9 cellular contexts compared by ENCODE assay signal in genomic region chr11:269146-269890, GRCh38. TPM values are rescaled to one million over a fixed set of nuclear protein-coding genes. Genes with fewer than 3 reads are reported as not detected.
DNase-seq lines count a peak whose midpoint lies in the region; ATAC-seq and TF ChIP-seq lines count a peak whose summit lies in the region.
"Had no signal": no experiment of that assay in that cellular context is flagged by ENCODE, and none has a peak within 500 bp of the region (broad histone marks: within the 10 kb centered on the region; RNA-seq: fewer than 3 reads in every experiment).

No MANE protein-coding gene starts in this region.

- peaks cover 2% of the 10 kb centered on the region for H3K27me3 Mint-ChIP-seq in activated CD8-positive, alpha-beta T cell treated with anti-CD3 and anti-CD28 coated beads, Interleukin-2, amount 10 ng/mL, durations not matched to agents 7 days and 5 days (ENCODE audit: low read depth)

- H3K4me3 Mint-ChIP-seq in activated CD8-positive, alpha-beta T cell treated with anti-CD3 and anti-CD28 coated beads, Interleukin-2, amount 10 ng/mL, durations not matched to agents 7 days and 5 days, result peak overlapping the region; percentile 75

- H3K27me3 ChIP-seq in GM06990 (replicated peaks; ENCODE audit: control insufficient read depth, insufficient read depth, low read length), result no peaks in the 10 kb centered on the region
- H3K27me3 ChIP-seq in HUES6 (ENCODE audit: control insufficient read depth, insufficient read depth, low read length), result no peaks in the 10 kb centered on the region
- H3K27me3 ChIP-seq in right atrium auricular region, result no peaks in the 10 kb centered on the region

- peaks cover 35% of the 10 kb centered on the region for H3K4me1 Mint-ChIP-seq in activated CD8-positive, alpha-beta T cell treated with anti-CD3 and anti-CD28 coated beads, Interleukin-2, amount 10 ng/mL, durations not matched to agents 7 days and 5 days (ENCODE audit: low read depth)

- H3K9me3 Mint-ChIP-seq in activated CD8-positive, alpha-beta T cell treated with anti-CD3 and anti-CD28 coated beads, Interleukin-2, amount 10 ng/mL, durations not matched to agents 7 days and 5 days (ENCODE audit: insufficient read depth), result no peaks in the 10 kb centered on the region

- H3K27ac ChIP-seq in HUES6 (ENCODE audit: low read depth, low read length), result no peak overlapping the region
- H3K27ac ChIP-seq in right atrium auricular region, result peak overlapping the region; percentile 48 to 53

- POLR2A ChIA-PET in activated CD8-positive, alpha-beta T cell treated with anti-CD3 and anti-CD28 coated beads, Interleukin-2, amount 10 ng/mL, durations not matched to agents 7 days and 5 days (lab: Charles Lee), result interaction anchor here (0.9 to 3.5 kb wide), 10 partner anchors 12 to 147 kb away, joined by 3 to 115 read pairs (median 7); partner anchors contain the start of genes BET1L, IFITM1, NLRP6 and PGGHG

- H3K4me3 ChIP-seq in GM06990 (replicated peaks; ENCODE audit: low read depth, low read length) (peak overlapping the region; percentile 67), HUES6 (ENCODE audit: low read depth, low read length) (peak overlapping the region; percentile 2; the same call in 1 of the 2 replicates), right atrium auricular region (peak overlapping the region in 1 of 2 donors; percentile 10)

- H3K36me3 Mint-ChIP-seq in activated CD8-positive, alpha-beta T cell treated with anti-CD3 and anti-CD28 coated beads, Interleukin-2, amount 10 ng/mL, durations not matched to agents 7 days and 5 days (ENCODE audit: low read depth), result peaks cover 3% of the 10 kb centered on the region

- ATAC-seq in GM21515 (IDR thresholded peaks at IDR 0.05; ENCODE audit: unreplicated experiment), result peak; percentile 65
- ATAC-seq in activated CD8-positive, alpha-beta T cell treated with anti-CD3 and anti-CD28 coated beads, Interleukin-2, amount 10 ng/mL, durations not matched to agents 7 days and 5 days, result peak; percentile 47
- ATAC-seq in stimulated activated naive CD8-positive, alpha-beta T cell treated with anti-CD3 and anti-CD28 coated beads, Interleukin-15, Interleukin-2, amounts not matched to agents 100 U/mL and 50 U/mL, for 24 hours, result peak; percentile 44

- TF ChIP-seq CTCF in GM06990 (IDR thresholded peaks at IDR 0.05; ENCODE audit: insufficient read depth, low read length, poor library complexity, severe bottlenecking) (no peak), right atrium auricular region (IDR thresholded peaks at IDR 0.05) (no peak)

- no peak overlapping the region for H3K9ac ChIP-seq in HUES6 (ENCODE audit: low read length)

- no peaks in the 10 kb centered on the region for H3K36me3 ChIP-seq in GM06990 (ENCODE audit: control insufficient read depth, insufficient read depth, low read length)
- no peaks in the 10 kb centered on the region for H3K36me3 ChIP-seq in HUES6 (ENCODE audit: control insufficient read depth, insufficient read depth, low read length)
- no peaks in the 10 kb centered on the region for H3K36me3 ChIP-seq in right atrium auricular region

- CTCF ChIA-PET in activated CD8-positive, alpha-beta T cell treated with anti-CD3 and anti-CD28 coated beads, Interleukin-2, amount 10 ng/mL, durations not matched to agents 7 days and 5 days (lab: Charles Lee), result interaction anchor here (0.9 to 4.5 kb wide), 7 partner anchors 12 to 48 kb away, joined by 3 to 53 read pairs (median 7); no protein-coding TSS in a partner anchor

- peak overlapping the region; percentile 92 for H3K27ac Mint-ChIP-seq in activated CD8-positive, alpha-beta T cell treated with anti-CD3 and anti-CD28 coated beads, Interleukin-2, amount 10 ng/mL, durations not matched to agents 7 days and 5 days

- H3K9me3 ChIP-seq in HUES6 (ENCODE audit: control insufficient read depth, insufficient read depth, low read depth, low read length) (peaks cover 9% of the 10 kb centered on the region; the same call in 1 of the 2 replicates), right atrium auricular region (peaks cover 0 to 13% of the 10 kb centered on the region in 2 donors)

- H3K4me1 ChIP-seq in HUES6 (ENCODE audit: control insufficient read depth, insufficient read depth, low read length) (peaks cover 11% of the 10 kb centered on the region; the same call in 1 of the 2 replicates), right atrium auricular region (no peaks in the 10 kb centered on the region)

- DNase-seq in GM06990 (ENCODE audit: extremely low read depth, insufficient read length) (peak; percentile 84), right atrium auricular region (ENCODE audit: low spot score) (peak; percentile 49), HK-2 (ENCODE audit: unreplicated experiment) (no peak), NCI-H2107 (lab: John Stamatoyannopoulos, UW) (no peak)
- peak; percentile 69 for DNase-seq in activated CD8-positive, alpha-beta T cell treated with anti-CD3 and anti-CD28 coated beads, Interleukin-2, amount 10 ng/mL, durations not matched to agents 7 days and 5 days
- peak; percentile 53 for DNase-seq in stimulated activated naive CD8-positive, alpha-beta T cell treated with anti-CD3 and anti-CD28 coated beads, Interleukin-15, Interleukin-2, amounts not matched to agents 100 U/mL and 50 U/mL, for 24 hours

RNA-seq across cellular contexts. Expression of gene NLRP6, which starts 8.9 kb away (rescaled TPM):
- total RNA-seq in activated CD8-positive, alpha-beta T cell treated with anti-CD3 and anti-CD28 coated beads, Interleukin-2, amount 10 ng/mL, durations not matched to agents 7 days and 5 days, result 10 to 100 TPM; 29.7 to 30.8 TPM
- total RNA-seq in right atrium auricular region, result under 1 TPM; 0.19 to 0.20 TPM
- total RNA-seq: M059J had no signal

RNA-seq across cellular contexts. Expression of gene PGGHG, which starts 19.6 kb away (rescaled TPM):
- 100 to 1,000 TPM; 487 to 541 TPM for total RNA-seq in activated CD8-positive, alpha-beta T cell treated with anti-CD3 and anti-CD28 coated beads, Interleukin-2, amount 10 ng/mL, durations not matched to agents 7 days and 5 days
- total RNA-seq in right atrium auricular region, result 1 to 10 TPM; 4.9 to 9.4 TPM

RNA-seq across cellular contexts. Expression of gene IFITM5, which starts 30.0 kb away (rescaled TPM):
- not detected for total RNA-seq in activated CD8-positive, alpha-beta T cell treated with anti-CD3 and anti-CD28 coated beads, Interleukin-2, amount 10 ng/mL, durations not matched to agents 7 days and 5 days
- not detected for total RNA-seq in right atrium auricular region
- total RNA-seq: M059J had no signal

RNA-seq across cellular contexts. Expression of gene PSMD13, which starts 32.5 kb away (rescaled TPM):
- total RNA-seq in activated CD8-positive, alpha-beta T cell treated with anti-CD3 and anti-CD28 coated beads, Interleukin-2, amount 10 ng/mL, durations not matched to agents 7 days and 5 days, result 100 to 1,000 TPM; 164 to 173 TPM
- 10 to 100 TPM; 75.3 to 80.3 TPM for total RNA-seq in right atrium auricular region

RNA-seq across cellular contexts. Expression of gene SIRT3, which starts 33.2 kb away (rescaled TPM):
- total RNA-seq in activated CD8-positive, alpha-beta T cell treated with anti-CD3 and anti-CD28 coated beads, Interleukin-2, amount 10 ng/mL, durations not matched to agents 7 days and 5 days, result 10 to 100 TPM; 13.1 to 15.0 TPM
- total RNA-seq in right atrium auricular region, result 10 to 100 TPM; 18.3 to 31.4 TPM

Comparison
In these comparisons a context has a peak if more than half of its experiments do, and no peak if none do; other contexts are left out.
1. DNase-seq: peak in GM06990 (single experiment), activated CD8-positive, alpha-beta T cell treated with anti-CD3 and anti-CD28 coated beads, Interleukin-2, amount 10 ng/mL, durations not matched to agents 7 days and 5 days (single experiment), right atrium auricular region (single experiment) and stimulated activated naive CD8-positive, alpha-beta T cell treated with anti-CD3 and anti-CD28 coated beads, Interleukin-15, Interleukin-2, amounts not matched to agents 100 U/mL and 50 U/mL, for 24 hours (single experiment); none in HK-2 (single experiment) and NCI-H2107 (single experiment).
2. RNA of gene NLRP6, which starts 8.9 kb away (total RNA-seq): 29.7 to 30.8 TPM in activated CD8-positive, alpha-beta T cell treated with anti-CD3 and anti-CD28 coated beads, Interleukin-2, amount 10 ng/mL, durations not matched to agents 7 days and 5 days; 0.19 to 0.20 TPM in right atrium auricular region; every median in the first group is over 10 times any median in the second.
3. RNA of gene PGGHG, which starts 19.6 kb away (total RNA-seq): 487 to 541 TPM in activated CD8-positive, alpha-beta T cell treated with anti-CD3 and anti-CD28 coated beads, Interleukin-2, amount 10 ng/mL, durations not matched to agents 7 days and 5 days; 4.9 to 9.4 TPM in right atrium auricular region; every median in the first group is over 10 times any median in the second.
4. Peak in every context shown above with its lines, with median percentiles within 50 percentile points of each other: ATAC-seq.